ENCODE assay signal across 10 cellular contexts in genomic region chr3:144763878-144764454, GRCh38.
A peak's percentile ranks its signal among the peaks of the same experiment; 100 is the strongest.
DNase-seq lines count a peak whose midpoint lies in the region; ATAC-seq and TF ChIP-seq lines count a peak whose summit lies in the region.
"Had no signal": no experiment of that assay in that cellular context is flagged by ENCODE, and none has a peak within 500 bp of the region (broad histone marks: within the 10 kb centered on the region; RNA-seq: fewer than 3 reads in every experiment).

No MANE protein-coding gene starts in this region.

- TF ChIP-seq CTCF in DND-41 (IDR thresholded peaks at IDR 0.05; ENCODE audit: borderline replicate concordance, extremely low read depth, low read length, poor library complexity, severe bottlenecking): no peak
- TF ChIP-seq CTCF in MCF 10A (IDR thresholded peaks at IDR 0.05; ENCODE audit: unreplicated experiment): no peak
- TF ChIP-seq CTCF in omental fat pad (IDR thresholded peaks at IDR 0.05): no peak

- H3K4me2 ChIP-seq in DND-41 (ENCODE audit: insufficient read depth, low read length): no peak overlapping the region

- no peak overlapping the region for H3K4me3 ChIP-seq in DND-41 (ENCODE audit: low read depth in 1 of 2, low read length in 2 of 2)

- H3K36me3 Mint-ChIP-seq in MCF 10A (ENCODE audit: insufficient read depth, unreplicated experiment): no peaks in the 10 kb centered on the region

- H3K4me1 Mint-ChIP-seq in MCF 10A (ENCODE audit: insufficient read depth, unreplicated experiment): peaks cover 11% of the 10 kb centered on the region

- H3K9me3 Mint-ChIP-seq in MCF 10A (ENCODE audit: unreplicated experiment): no peaks in the 10 kb centered on the region

- no peaks in the 10 kb centered on the region for H4K20me1 ChIP-seq in DND-41 (ENCODE audit: insufficient read depth, low read length)

- peak overlapping the region; percentile 68 for H3K4me3 Mint-ChIP-seq in MCF 10A (ENCODE audit: unreplicated experiment)

- DNase-seq in DND-41 (peak; percentile 11), MCF 10A (ENCODE audit: unreplicated experiment) (peak; percentile 42), omental fat pad (ENCODE audit: low spot score) (no peak), GM19238 (ENCODE audit: insufficient read length, low spot score) (no peak), kidney tubule cell (ENCODE audit: low spot score) (no peak), left lobe of liver (ENCODE audit: low spot score) (no peak)
- DNase-seq: NCI-H187 had no signal

- POLR2A ChIA-PET in MCF 10A (lab: Yijun Ruan, JAX): interaction anchor here (1.0 to 1.7 kb wide), 3 partner anchors 787 to 791 kb away, joined by 3 read pairs; no protein-coding TSS in a partner anchor

- no peaks in the 10 kb centered on the region for H3K36me3 ChIP-seq in DND-41 (ENCODE audit: insufficient read depth, low read length)

- H3K27ac Mint-ChIP-seq in MCF 10A (ENCODE audit: low read depth, unreplicated experiment): peak overlapping the region; percentile 10

- H3K9me3 ChIP-seq in DND-41 (ENCODE audit: insufficient read depth, low read length, severe bottlenecking): no peaks in the 10 kb centered on the region

- H3K9ac ChIP-seq in DND-41 (ENCODE audit: low read depth, low read length): no peak overlapping the region

- intact Hi-C loops in MCF 10A (cut with micrococcal nuclease): no loop called here

- BruUV-seq in MCF 10A (replicated peaks; lab: Mats Ljungman, UMichigan): no TSS peak

- ATAC-seq in DND-41 (ENCODE audit: insufficient read depth, low read depth) (peak; percentile 68), GM21447 (IDR thresholded peaks at IDR 0.05; ENCODE audit: unreplicated experiment) (peak; percentile 82), HG03196 (IDR thresholded peaks at IDR 0.05; ENCODE audit: unreplicated experiment) (peak; percentile 93), omental fat pad (ENCODE audit: low FRiP score) (no peak), left lobe of liver (no peak)

- no peaks in the 10 kb centered on the region for H3K4me1 ChIP-seq in DND-41 (ENCODE audit: insufficient read depth, low read length)

- H3K27me3 Mint-ChIP-seq in MCF 10A (ENCODE audit: insufficient read depth, unreplicated experiment): no peaks in the 10 kb centered on the region

- CTCF ChIA-PET in MCF 10A (lab: Yijun Ruan, JAX): interaction anchor here (0.5 to 1.8 kb wide), 6 partner anchors 17 to 1272 kb away, joined by 3 to 7 read pairs (median 3); partner anchors contain the start of gene DIPK2A

- no peak overlapping the region for H2AFZ ChIP-seq in DND-41 (ENCODE audit: low read depth, low read length)

- H3K79me2 ChIP-seq in DND-41 (ENCODE audit: insufficient read depth, low read length): no peaks in the 10 kb centered on the region

- no peaks in the 10 kb centered on the region for H3K27me3 ChIP-seq in DND-41 (ENCODE audit: insufficient read depth, low read length, poor library complexity)

- H3K27ac ChIP-seq in DND-41 (ENCODE audit: low read length): no peak overlapping the region
- H3K27ac ChIP-seq: VCaP had no signal

Comparison
In these comparisons a context has a peak if more than half of its experiments do, and no peak if none do; other contexts are left out.
1. ATAC-seq: peak in DND-41 (single experiment), GM21447 (single experiment) and HG03196 (single experiment); none in omental fat pad (single experiment) and left lobe of liver (single experiment).
2. DNase-seq: peak in DND-41 (single experiment) and MCF 10A (single experiment); none in omental fat pad (single experiment), GM19238 (single experiment), kidney tubule cell (single experiment) and left lobe of liver (single experiment).